ENCODE assay signal across 8 cellular contexts in the genomic region with DNA sequence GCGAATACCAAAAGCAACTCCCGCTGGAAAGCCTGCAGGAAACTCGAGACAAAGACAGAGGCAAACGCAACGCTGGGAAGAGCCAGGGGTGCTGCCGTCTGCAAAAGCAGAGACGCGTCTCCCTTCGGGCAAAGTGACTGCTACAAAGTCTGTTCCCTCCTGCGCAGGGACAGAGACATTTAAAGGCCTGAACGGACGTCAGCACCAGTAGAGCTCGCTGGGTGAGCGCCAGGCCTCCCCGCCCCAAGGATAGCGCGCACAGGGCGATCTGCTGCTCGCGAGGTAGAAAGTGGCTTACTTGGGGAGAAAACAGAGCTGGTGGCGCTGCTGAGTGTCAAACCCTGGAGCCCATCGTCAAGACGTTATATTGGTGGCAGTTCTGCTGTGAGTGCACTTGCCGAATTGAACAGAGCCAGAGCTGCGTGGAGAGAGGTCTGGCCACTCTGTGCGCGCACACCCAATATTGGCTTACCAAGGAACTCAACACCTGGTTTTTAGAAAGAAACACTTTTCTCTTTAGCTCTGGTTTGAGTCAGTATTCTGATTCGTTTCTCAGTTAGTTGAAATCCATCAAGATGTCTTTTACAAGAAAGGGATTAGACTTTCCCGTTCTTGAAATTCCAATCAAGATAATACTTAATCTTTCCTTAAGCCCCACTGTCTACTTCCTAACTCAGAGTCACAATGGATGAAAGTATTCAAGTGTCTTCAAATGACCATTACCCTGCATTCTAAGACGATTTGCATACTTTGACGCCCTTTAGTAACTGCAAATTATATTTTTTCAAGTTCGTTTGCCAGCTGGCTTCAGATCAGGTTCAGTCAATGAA.
DNase-seq lines count a peak whose midpoint lies in the region; ATAC-seq and TF ChIP-seq lines count a peak whose summit lies in the region.

No MANE protein-coding gene starts in this region.

- H4K20me1 ChIP-seq in MM.1S (ENCODE audit: insufficient read depth, low read length), result no peaks in the 10 kb centered on the region

- H3K36me3 Mint-ChIP-seq in CD8-positive, alpha-beta memory T cell, result no peaks in the 10 kb centered on the region
- H3K36me3 Mint-ChIP-seq in activated CD8-positive, alpha-beta T cell treated with anti-CD3 and anti-CD28 coated beads for 36 hours (ENCODE audit: low read depth), result no peaks in the 10 kb centered on the region

- H3K27ac ChIP-seq in CD8-positive, alpha-beta memory T cell (ENCODE audit: low read depth, low read length), result no peak overlapping the region
- H3K27ac ChIP-seq in MM.1S (ENCODE audit: low read length) (no peak overlapping the region), left ventricle myocardium inferior (replicated peaks) (no peak overlapping the region), sigmoid colon (peak overlapping the region in 1 of 4 donors; percentile 71)

- no peak overlapping the region for H3K4me3 ChIP-seq in CD8-positive, alpha-beta memory T cell (ENCODE audit: low read length)
- H3K4me3 ChIP-seq in MM.1S (ENCODE audit: low read length) (peak overlapping the region; percentile 41), left ventricle myocardium inferior (peak overlapping the region; percentile 52), sigmoid colon (peak overlapping the region; percentile 14 to 45 (median 43))

- CTCF ChIA-PET in CD8-positive, alpha-beta memory T cell (lab: Charles Lee), result no interaction called here
- CTCF ChIA-PET in activated CD8-positive, alpha-beta T cell treated with anti-CD3 and anti-CD28 coated beads for 36 hours (lab: Charles Lee), result interaction anchor here (0.7 kb wide), 1 partner anchor 52 kb away, joined by 3 read pairs; no protein-coding TSS in a partner anchor

- ATAC-seq in activated CD8-positive, alpha-beta T cell treated with anti-CD3 and anti-CD28 coated beads for 36 hours, result peak; percentile 27
- ATAC-seq in HG02981 (IDR thresholded peaks at IDR 0.05; ENCODE audit: unreplicated experiment) (no peak), HG03045 (IDR thresholded peaks at IDR 0.05; ENCODE audit: unreplicated experiment) (no peak)

- no peak for TF ChIP-seq EP300 in sigmoid colon (IDR thresholded peaks at IDR 0.05)

- H3K4me1 Mint-ChIP-seq in CD8-positive, alpha-beta memory T cell, result peaks cover 8 to 18% (median 8%) of the 10 kb centered on the region in 3 donors
- H3K4me1 Mint-ChIP-seq in activated CD8-positive, alpha-beta T cell treated with anti-CD3 and anti-CD28 coated beads for 36 hours (ENCODE audit: low read depth), result peaks cover 9% of the 10 kb centered on the region

- no peaks in the 10 kb centered on the region for H3K79me2 ChIP-seq in MM.1S (ENCODE audit: low read length)

- H3K27me3 Mint-ChIP-seq in CD8-positive, alpha-beta memory T cell, result peaks cover 21% of the 10 kb centered on the region in 2 donors
- H3K27me3 Mint-ChIP-seq in activated CD8-positive, alpha-beta T cell treated with anti-CD3 and anti-CD28 coated beads for 36 hours, result peaks cover 41% of the 10 kb centered on the region

- no peaks in the 10 kb centered on the region for H3F3A ChIP-seq in MM.1S (ENCODE audit: insufficient read depth, low read length)

- TF ChIP-seq CTCF in MM.1S (IDR thresholded peaks at IDR 0.05; ENCODE audit: low read length), result no peak
- no peak for TF ChIP-seq CTCF in activated CD8-positive, alpha-beta T cell treated with anti-CD3 and anti-CD28 coated beads for 36 hours (IDR thresholded peaks at IDR 0.05)
- no peak for TF ChIP-seq CTCF in left ventricle myocardium inferior (IDR thresholded peaks at IDR 0.05; ENCODE audit: borderline replicate concordance)
- no peak for TF ChIP-seq CTCF in sigmoid colon (IDR thresholded peaks at IDR 0.05)

- TF ChIP-seq POLR2A in sigmoid colon (IDR thresholded peaks at IDR 0.05), result no peak

- H3K36me3 ChIP-seq in CD8-positive, alpha-beta memory T cell (ENCODE audit: insufficient read depth, low read length), result no peaks in the 10 kb centered on the region
- no peaks in the 10 kb centered on the region for H3K36me3 ChIP-seq in MM.1S (replicated peaks; ENCODE audit: insufficient read depth, low read length)
- H3K36me3 ChIP-seq in left ventricle myocardium inferior, result no peaks in the 10 kb centered on the region
- H3K36me3 ChIP-seq in sigmoid colon, result no peaks in the 10 kb centered on the region

- peaks cover 4% of the 10 kb centered on the region for H3K4me1 ChIP-seq in CD8-positive, alpha-beta memory T cell (ENCODE audit: insufficient read depth, low read length)
- H3K4me1 ChIP-seq in MM.1S (ENCODE audit: low read length), result no peaks in the 10 kb centered on the region
- H3K4me1 ChIP-seq in left ventricle myocardium inferior, result peaks cover 13% of the 10 kb centered on the region
- H3K4me1 ChIP-seq in sigmoid colon, result peaks cover 0 to 20% (median 8%) of the 10 kb centered on the region in 4 donors

- no peak overlapping the region for H3K27ac Mint-ChIP-seq in CD8-positive, alpha-beta memory T cell
- H3K27ac Mint-ChIP-seq in activated CD8-positive, alpha-beta T cell treated with anti-CD3 and anti-CD28 coated beads for 36 hours, result no peak overlapping the region

- peak overlapping the region; percentile 65; the same call in 1 of the 2 replicates for H3K4me2 ChIP-seq in MM.1S (ENCODE audit: low read depth, low read length)

- no peak overlapping the region for H3K9ac ChIP-seq in MM.1S (ENCODE audit: low read length)

- WGBS in sigmoid colon, 2 donors, result 2 to 6% methylated on average over 32 of the region's 32 CpGs

- no peaks in the 10 kb centered on the region for H3K9me2 ChIP-seq in MM.1S (replicated peaks; ENCODE audit: insufficient read depth, low read length)

- no peak for DNase-seq in CD8-positive, alpha-beta memory T cell
- DNase-seq in MM.1S (peak; percentile 45), left ventricle myocardium inferior (peak; percentile 31), sigmoid colon (peak; percentile 75)
- DNase-seq in activated CD8-positive, alpha-beta T cell treated with anti-CD3 and anti-CD28 coated beads for 36 hours, result peak; percentile 36
- no peak for DNase-seq in NK-92 treated with Interleukin-12 subunit alpha and Interleukin-12 subunit beta, amount 100 ng/mL, for 24 hours (lab: John Stamatoyannopoulos, UW)

- POLR2A ChIA-PET in CD8-positive, alpha-beta memory T cell (lab: Charles Lee), result no interaction called here
- POLR2A ChIA-PET in activated CD8-positive, alpha-beta T cell treated with anti-CD3 and anti-CD28 coated beads for 36 hours (lab: Charles Lee), result no interaction called here

- intact Hi-C loops in activated CD8-positive, alpha-beta T cell treated with anti-CD3 and anti-CD28 coated beads for 36 hours (cut with micrococcal nuclease), result no loop called here
- intact Hi-C loops in left ventricle myocardium inferior (cut with micrococcal nuclease), result no loop called here
- intact Hi-C loops in sigmoid colon (cut with DNase I), result no loop called here

- H3K9me3 Mint-ChIP-seq in CD8-positive, alpha-beta memory T cell, result no peaks in the 10 kb centered on the region
- no peaks in the 10 kb centered on the region for H3K9me3 Mint-ChIP-seq in activated CD8-positive, alpha-beta T cell treated with anti-CD3 and anti-CD28 coated beads for 36 hours

- peak overlapping the region in 5 of 7 donors; percentile 32 to 62 (median 45) for H3K4me3 Mint-ChIP-seq in CD8-positive, alpha-beta memory T cell
- peak overlapping the region; percentile 44 for H3K4me3 Mint-ChIP-seq in activated CD8-positive, alpha-beta T cell treated with anti-CD3 and anti-CD28 coated beads for 36 hours

- peak overlapping the region; percentile 77 for H2AFZ ChIP-seq in MM.1S (ENCODE audit: low read length)

- no peaks in the 10 kb centered on the region for H3K9me3 ChIP-seq in CD8-positive, alpha-beta memory T cell (ENCODE audit: low read length)
- H3K9me3 ChIP-seq in MM.1S (replicated peaks; ENCODE audit: insufficient read depth, low read length) (no peaks in the 10 kb centered on the region), left ventricle myocardium inferior (replicated peaks) (no peaks in the 10 kb centered on the region), sigmoid colon (no peaks in the 10 kb centered on the region)

- no peaks in the 10 kb centered on the region for H3K27me3 ChIP-seq in CD8-positive, alpha-beta memory T cell (ENCODE audit: insufficient read depth, low read length, poor library complexity, severe bottlenecking)
- no peaks in the 10 kb centered on the region for H3K27me3 ChIP-seq in MM.1S (replicated peaks; ENCODE audit: insufficient read depth, low read length)
- peaks cover 5% of the 10 kb centered on the region for H3K27me3 ChIP-seq in left ventricle myocardium inferior (ENCODE audit: low read depth)
- H3K27me3 ChIP-seq in sigmoid colon, result peaks cover 0 to 14% (median 2%) of the 10 kb centered on the region in 3 donors

Comparison
In these comparisons a context has a peak if more than half of its experiments do, and no peak if none do; other contexts are left out.
1. DNase-seq: peak in MM.1S (single experiment), activated CD8-positive, alpha-beta T cell treated with anti-CD3 and anti-CD28 coated beads for 36 hours (single experiment), left ventricle myocardium inferior (single experiment) and sigmoid colon (single experiment); none in CD8-positive, alpha-beta memory T cell (0 of 5) and NK-92 treated with Interleukin-12 subunit alpha and Interleukin-12 subunit beta, amount 100 ng/mL, for 24 hours (single experiment).